ENCODE assay signal across 8 cellular contexts in genomic region chr17:32006957-32007462, GRCh38. TPM values are rescaled to one million over a fixed set of nuclear protein-coding genes. Genes with fewer than 3 reads are reported as not detected.
DNase-seq lines count a peak whose midpoint lies in the region; ATAC-seq and TF ChIP-seq lines count a peak whose summit lies in the region.

LRRC37B (plus strand) TSS chr17:32007383; CDS start chr17:32021393, 14,010 bp downstream.

- TF ChIP-seq CTCF in GM12875 (IDR thresholded peaks at IDR 0.05; ENCODE audit: borderline replicate concordance, insufficient read depth, low read depth, low read length) = peak; percentile 96

- WGBS in aorta, 2 donors = 1% methylated on average over 43 to 51 of the region's 51 CpGs

- H3K9me3 ChIP-seq in aorta (ENCODE audit: control insufficient read depth, low read length) = no peaks in the 10 kb centered on the region

- peak within 1 kb of the TSS; percentile 96 for H3K4me3 ChIP-seq in GM12875 (ENCODE audit: low read depth, low read length)
- peak within 1 kb of the TSS; percentile 74 to 83 for H3K4me3 ChIP-seq in aorta (ENCODE audit: low read length in 2 of 2)

- no peaks in the 10 kb centered on the region for H3K4me1 ChIP-seq in aorta (ENCODE audit: control insufficient read depth in 1 of 2, insufficient read depth in 2 of 2, low read length in 2 of 2)

- intact Hi-C loops in T-helper 2 cell treated with Interferon-gamma antibody and Interleukin-4, amounts not matched to agents 100 ng/mL and 5 ng/mL, for 36 hours (cut with micrococcal nuclease) = loop anchor here (1.0 to 5.0 kb wide), 2 partner anchors 70 to 132 kb away; partner anchors contain the start of gene SUZ12
- intact Hi-C loops in aorta (cut with DNase I) = loop anchor here (5.0 to 10.0 kb wide), 2 partner anchors 130 to 138 kb away; partner anchors contain the start of gene RHOT1 (in 1 of the 2)

- no peaks in the 10 kb centered on the region for H3K27me3 ChIP-seq in aorta (ENCODE audit: control insufficient read depth in 1 of 2, insufficient read depth in 2 of 2, low read length in 1 of 2)

- no peaks in the 10 kb centered on the region for H3K36me3 ChIP-seq in aorta (ENCODE audit: control insufficient read depth in 1 of 2, insufficient read depth in 2 of 2, low read length in 1 of 2)

- ATAC-seq in HG02763 (IDR thresholded peaks at IDR 0.05; ENCODE audit: unreplicated experiment) = peak; percentile 85
- peak; percentile 99 for ATAC-seq in aorta (ENCODE audit: low FRiP score)

- DNase-seq in NCI-H146 (lab: John Stamatoyannopoulos, UW) = peak; percentile 79
- DNase-seq in anterior cingulate cortex (lab: John Stamatoyannopoulos, UW) = peak in 57 of 58 donors; percentile 54 to 91 (median 80)
- peak; percentile 80 for DNase-seq in hepatic stellate cell (ENCODE audit: low spot score)
- DNase-seq in retina = peak; percentile 97
- peak; percentile 91 to 96 for DNase-seq in aorta

- peak within 1 kb of the TSS in 1 of 2 donors; percentile 52 for H3K27ac ChIP-seq in aorta (ENCODE audit: low read depth in 1 of 2, low read length in 2 of 2)

RNA-seq across cellular contexts. Expression of gene LRRC37B, which starts in this region (rescaled TPM):
- total RNA-seq in T-helper 2 cell treated with Interferon-gamma antibody and Interleukin-4, amounts not matched to agents 100 ng/mL and 5 ng/mL, for 36 hours = 30.2 and 31.1 TPM in 2 replicates
- 10 to 100 TPM; 15.4 to 30.2 TPM for total RNA-seq in aorta
- 10 to 100 TPM in 1 of 2 donors, 1 to 10 TPM in 1; 5.6 to 13.6 TPM for polyA plus RNA-seq in aorta
